Comparison of ENCODE assay signal across 8 cellular contexts in genomic region chr10:132397671-132398565, GRCh38. TPM values are rescaled to one million over a fixed set of nuclear protein-coding genes. Genes with fewer than 3 reads are reported as not detected.
A peak's percentile ranks its signal among the peaks of the same experiment; 100 is the strongest.
DNase-seq lines count a peak whose midpoint lies in the region; ATAC-seq and TF ChIP-seq lines count a peak whose summit lies in the region.

No MANE protein-coding gene starts in this region.

- peak overlapping the region; percentile 51 for H2AFZ ChIP-seq in osteoblast (ENCODE audit: low read length)

- H3K9me3 ChIP-seq in osteoblast (ENCODE audit: low read depth, low read length): no peaks in the 10 kb centered on the region

- H3K36me3 ChIP-seq in osteoblast (ENCODE audit: insufficient read depth, low read length): no peaks in the 10 kb centered on the region

- DNase-seq in CD1c-positive myeloid dendritic cell (ENCODE audit: extremely low spot score): peak; percentile 42
- peak; percentile 44 for DNase-seq in MV-4-11 (lab: John Stamatoyannopoulos, UW)
- DNase-seq in activated T-cell treated with anti-CD3 and anti-CD28 coated beads, Interleukin-2, amount 50 U/mL, for 48 hours: peak; percentile 62 to 71
- DNase-seq in fibroblast of the aortic adventitia (ENCODE audit: low read depth): peak; percentile 54
- peak; percentile 99 for DNase-seq in osteoblast (ENCODE audit: insufficient read length, low spot score, missing footprints)
- no peak for DNase-seq in GM13976 (ENCODE audit: low spot score)

- TF ChIP-seq CTCF in fibroblast of the aortic adventitia (IDR thresholded peaks at IDR 0.05; ENCODE audit: insufficient read depth, low read length): no peak
- TF ChIP-seq CTCF in osteoblast (IDR thresholded peaks at IDR 0.05; ENCODE audit: extremely low read depth, low read depth, low read length): no peak
- no peak for TF ChIP-seq CTCF in GM13976 (IDR thresholded peaks at IDR 0.05; ENCODE audit: borderline replicate concordance, control extremely low read depth, extremely low read depth, insufficient read depth, missing control alignments)

- H3K27me3 ChIP-seq in osteoblast (ENCODE audit: insufficient read depth, low read length): no peaks in the 10 kb centered on the region

- in situ Hi-C loops in GM13976 (cut with MboI; ENCODE audit: low sequenced_read_pairs, unreplicated experiment): no loop called here

- H3K4me2 ChIP-seq in osteoblast (ENCODE audit: insufficient read depth, low read length): peak overlapping the region; percentile 89

- peak overlapping the region; percentile 60 for H3K27ac ChIP-seq in osteoblast (ENCODE audit: low read depth, low read length)

- ATAC-seq in GM21529 (IDR thresholded peaks at IDR 0.05; ENCODE audit: unreplicated experiment): peak; percentile 26
- no peak for ATAC-seq in HG02840 (IDR thresholded peaks at IDR 0.05; ENCODE audit: low FRiP score, unreplicated experiment)

- peaks cover 38% of the 10 kb centered on the region for H4K20me1 ChIP-seq in osteoblast (ENCODE audit: insufficient read depth, low read length)

- peak overlapping the region; percentile 79 for H3K4me3 ChIP-seq in fibroblast of the aortic adventitia (ENCODE audit: low read depth, low read length)
- peak overlapping the region; percentile 72 for H3K4me3 ChIP-seq in osteoblast (ENCODE audit: insufficient read depth, low read length)

- H3K79me2 ChIP-seq in osteoblast (ENCODE audit: insufficient read depth, low read length): peaks cover 37% of the 10 kb centered on the region

- peaks cover 7% of the 10 kb centered on the region for H3K4me1 ChIP-seq in osteoblast (ENCODE audit: insufficient read depth, low read length)

RNA-seq across cellular contexts. Expression of gene PWWP2B, which starts 0.9 kb away (rescaled TPM):
- total RNA-seq in fibroblast of the aortic adventitia (ENCODE audit: low replicate concordance): 6.1 and 7.2 TPM in 2 replicates
- total RNA-seq in osteoblast: 15.3 and 18.5 TPM in 2 replicates
